Comparison of ENCODE assay signal across 1 cellular context in the genomic region with DNA sequence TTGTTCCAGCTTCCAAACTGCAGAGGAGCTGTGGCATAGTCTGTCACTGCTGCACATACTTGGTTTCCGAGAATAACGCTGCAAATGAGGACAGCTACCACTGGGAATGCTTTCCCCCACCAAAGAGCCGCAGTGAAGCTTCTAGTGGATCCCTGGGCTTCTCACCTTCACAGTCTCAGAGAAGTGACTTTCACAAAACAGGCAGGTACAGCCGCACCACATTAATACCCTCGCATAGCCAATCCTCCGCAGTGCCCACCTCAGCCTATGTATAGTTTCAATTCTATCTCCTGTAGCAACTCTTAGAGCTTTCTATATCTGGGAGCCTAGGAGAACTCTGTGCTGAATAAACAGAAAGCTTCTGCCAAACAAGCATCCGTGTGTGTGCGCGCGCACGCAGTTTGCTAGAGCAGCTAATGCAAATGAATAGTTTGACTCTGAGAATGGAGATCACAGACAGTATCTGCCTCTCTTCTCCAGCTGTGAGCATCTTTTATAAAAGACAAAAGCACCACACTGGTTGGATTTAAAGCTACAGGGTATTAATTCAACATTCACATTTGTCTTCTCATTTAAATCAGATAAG.
TF ChIP-seq lines count a peak whose summit lies in the region.

No MANE protein-coding gene starts in this region.

TF ChIP-seq in neural cell, 6 proteins besides CTCF, POLR2A, EP300 and RAD21 (continued from another document):
- TF ChIP-seq EZH2 (IDR thresholded peaks at IDR 0.05; ENCODE audit: borderline replicate concordance, insufficient read depth, low read length, poor library complexity, severe bottlenecking): no peak
TF ChIP-seq in neural cell: peak in this region for 5.
